In genomic region chr17:57858838-57859237, GRCh38 we compare ENCODE assay signal across 26 cellular contexts.
"Had no signal": no experiment of that assay in that cellular context is flagged by ENCODE, and none has a peak within 500 bp of the region (broad histone marks: within the 10 kb centered on the region; RNA-seq: fewer than 3 reads in every experiment).

No MANE protein-coding gene starts in this region.

- H3K4me2 ChIP-seq: smooth muscle cell had no signal

- H3K27me3 ChIP-seq: breast epithelium, esophagus squamous epithelium, neutrophil, ovary, suprapubic skin, tibial nerve had no signal

- H3K9me3 ChIP-seq: breast epithelium, esophagus squamous epithelium, left ventricle myocardium inferior, mucosa of descending colon, neutrophil, ovary, suprapubic skin, tibial nerve had no signal

- H3K27ac ChIP-seq: breast epithelium, left ventricle myocardium inferior, neutrophil, ovary, suprapubic skin, tibial nerve had no signal

- DNase-seq: activated CD4-positive, alpha-beta memory T cell treated with anti-CD3 and anti-CD28 coated beads, Interleukin-2, amount 10 ng/mL, durations not matched to agents 7 days and 5 days; activated CD4-positive, alpha-beta T cell treated with anti-CD3 and anti-CD28 coated beads for 1 hour; activated CD4-positive, alpha-beta T cell treated with anti-CD3 and anti-CD28 coated beads, Interleukin-2, amount 10 ng/mL, durations not matched to agents 7 days and 5 days; activated CD8-positive, alpha-beta memory T cell treated with anti-CD3 and anti-CD28 coated beads, Interleukin-2, amount 50 U/mL, for 48 hours; activated naive CD4-positive, alpha-beta T cell; activated T-cell treated with anti-CD3 and anti-CD28 coated beads, Interleukin-2, amount 50 U/mL, for 24 hours; central memory CD4-positive, alpha-beta T cell; dermis blood vessel endothelial cell; effector CD4-positive, alpha-beta T cell; esophagus squamous epithelium; foreskin melanocyte; glutamatergic neuron; left ventricle myocardium inferior; mucosa of descending colon; ovary; stimulated activated CD4-positive, alpha-beta T cell treated with anti-CD3 and anti-CD28 coated beads, Interleukin-1b, Interleukin-23, amount 100 ng/mL, for 48 hours; stimulated activated CD4-positive, alpha-beta T cell treated with anti-CD3 and anti-CD28 coated beads, Interleukin-4, amount 100 ng/mL, for 4 hours; stimulated activated CD8-positive, alpha-beta memory T cell treated with anti-CD3 and anti-CD28 coated beads, Interleukin-4, amount 100 ng/mL, for 48 hours; stimulated activated naive CD8-positive, alpha-beta T cell treated with anti-CD3 and anti-CD28 coated beads, Interleukin-15, amount 100 ng/mL, for 72 hours; T-helper 9 cell had no signal

- H3K4me3 ChIP-seq: breast epithelium, esophagus squamous epithelium, left ventricle myocardium inferior, lung, mucosa of descending colon, ovary, smooth muscle cell, suprapubic skin, tibial nerve had no signal

- H3K36me3 ChIP-seq: breast epithelium, esophagus squamous epithelium, left ventricle myocardium inferior, neutrophil, ovary, suprapubic skin, tibial nerve had no signal
